8 cellular contexts compared by ENCODE assay signal in the genomic region with DNA sequence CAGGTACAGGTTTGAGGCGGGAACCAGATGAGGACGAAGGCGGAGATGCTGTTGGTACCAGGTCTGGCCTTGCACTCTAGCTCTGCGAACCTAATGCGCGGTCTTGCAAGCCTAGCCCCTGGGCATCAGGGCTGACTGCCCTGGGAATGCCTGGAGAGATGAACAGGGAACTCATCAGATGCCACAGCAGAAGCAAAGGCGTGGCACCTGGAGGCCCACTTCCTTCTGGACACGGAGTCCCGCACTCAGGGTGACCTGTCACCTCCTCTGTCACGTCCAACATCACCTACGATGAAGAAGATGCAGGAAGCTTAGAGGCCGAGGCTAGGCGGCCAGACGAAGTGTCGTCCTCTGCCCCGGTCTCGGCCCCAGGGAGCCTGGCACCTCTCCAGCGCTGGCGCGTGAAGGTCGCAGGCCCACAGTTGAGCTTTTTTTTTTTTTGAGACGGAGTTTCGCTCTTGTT. TPM values are rescaled to one million over a fixed set of nuclear protein-coding genes. Genes with fewer than 3 reads are reported as not detected.
DNase-seq lines count a peak whose midpoint lies in the region; ATAC-seq, FAIRE-seq and TF ChIP-seq lines count a peak whose summit lies in the region.

No MANE protein-coding gene starts in this region.

- no peak for ATAC-seq in CD8-positive, alpha-beta T cell
- ATAC-seq in HG03196 (IDR thresholded peaks at IDR 0.05; ENCODE audit: unreplicated experiment) (peak; percentile 4), K562 (peak; percentile 4)

- peak overlapping the region; percentile 66 for H3K27ac ChIP-seq in CD8-positive, alpha-beta T cell (ENCODE audit: low read depth, low read length)
- H3K27ac ChIP-seq in K562 (ENCODE audit: extremely low read depth, low read depth, low read length): peak overlapping the region; percentile 51
- H3K27ac ChIP-seq in liver (ENCODE audit: low read depth in 1 of 2, low read length in 2 of 2): peak overlapping the region; percentile 31 to 89
- H3K27ac ChIP-seq in transverse colon: peak overlapping the region; percentile 86 to 93 (median 92)

- WGBS in K562 (ENCODE audit: insufficient coverage, low coverage, missing lambda C conversion rate): 30% methylated on average over 23 of the region's 23 CpGs
- WGBS in liver: 49% methylated on average over 23 of the region's 23 CpGs
- WGBS in transverse colon (ENCODE audit: low coverage in 1 of 2), 2 donors: 46 to 93% methylated on average over 2 to 23 of the region's 23 CpGs

- no peaks in the 10 kb centered on the region; the same call in 1 of the 2 replicates for H4K20me1 ChIP-seq in K562 (replicated peaks; ENCODE audit: control insufficient read depth, insufficient read depth, low read length)

- H3K27ac Mint-ChIP-seq in CD8-positive, alpha-beta T cell: peak overlapping the region; percentile 93

- peak overlapping the region; percentile 91 for H3K4me3 Mint-ChIP-seq in CD8-positive, alpha-beta T cell

- TF ChIP-seq POLR2A in K562 (conservative IDR thresholded peaks at IDR 0.05): no peak
- no peak for TF ChIP-seq POLR2A in transverse colon (IDR thresholded peaks at IDR 0.05)

- H3K36me3 Mint-ChIP-seq in CD8-positive, alpha-beta T cell: peaks cover 8% of the 10 kb centered on the region

- peaks cover 28% of the 10 kb centered on the region for H3K4me1 Mint-ChIP-seq in CD8-positive, alpha-beta T cell (ENCODE audit: low read depth)

- H3K27me3 Mint-ChIP-seq in CD8-positive, alpha-beta T cell (ENCODE audit: low read depth): no peaks in the 10 kb centered on the region

- TSS peak; percentile 90 for BruUV-seq in K562 (replicated peaks; lab: Mats Ljungman, UMichigan)

- peak overlapping the region; percentile 62 to 91 for H3K9ac ChIP-seq in K562 (ENCODE audit: insufficient read depth in 1 of 2, low read depth in 2 of 2, low read length in 2 of 2)
- H3K9ac ChIP-seq in liver (ENCODE audit: low read depth in 1 of 2, low read length in 2 of 2): peak overlapping the region; percentile 36 to 39

- H3K36me3 ChIP-seq in CD8-positive, alpha-beta T cell (ENCODE audit: insufficient read depth, low read length): no peaks in the 10 kb centered on the region
- peaks cover 5% of the 10 kb centered on the region for H3K36me3 ChIP-seq in K562 (ENCODE audit: control insufficient read depth, insufficient read depth, low read length)
- H3K36me3 ChIP-seq in liver (ENCODE audit: control insufficient read depth in 4 of 4, insufficient read depth in 3 of 4, low read depth in 1 of 4, low read length in 3 of 4): no peaks in the 10 kb centered on the region
- H3K36me3 ChIP-seq in transverse colon: no peaks in the 10 kb centered on the region

- H3K9me1 ChIP-seq in K562 (ENCODE audit: control insufficient read depth, insufficient read depth, low read length): no peaks in the 10 kb centered on the region

- POLR2A ChIA-PET in CD8-positive, alpha-beta T cell (lab: Charles Lee): interaction anchor here (0.8 to 5.3 kb wide), 7 partner anchors 9 to 1075 kb away, joined by 3 to 109 read pairs (median 3); a partner anchor contains a TSS
- POLR2A ChIA-PET in K562 (lab: Yijun Ruan, JAX): interaction anchor here (0.6 to 3.8 kb wide), 5 partner anchors 9 to 84 kb away, joined by 3 to 127 read pairs (median 3); a partner anchor contains a TSS

- H3K79me2 ChIP-seq in K562 (ENCODE audit: control insufficient read depth, insufficient read depth, low read length): peaks cover 8% of the 10 kb centered on the region; the same call in 2 of the 3 replicates

- no peak for DNase-seq in CD8-positive, alpha-beta T cell
- DNase-seq in K562 (ENCODE audit: extremely low read depth in 1 of 4, low spot score in 3 of 4): peak in 1 of 4 experiments; percentile 36
- DNase-seq in transverse colon: peak; percentile 50
- no peak for DNase-seq in middle frontal gyrus (ENCODE audit: extremely low spot score, low spot score)
- DNase-seq in DMS114 treated with DMSO at 0.1 percent for 48 hours (lab: John Stamatoyannopoulos, UW; ENCODE audit: unreplicated experiment): no peak
- no peak for DNase-seq in occipital lobe (lab: John Stamatoyannopoulos, UW)

- no peak for TF ChIP-seq CTCF in CD8-positive, alpha-beta T cell (IDR thresholded peaks at IDR 0.05)
- TF ChIP-seq CTCF in K562 (IDR thresholded peaks at IDR 0.05 in 2 of 3, conservative IDR thresholded peaks at IDR 0.05 in 1 of 3; ENCODE audit: insufficient read depth in 2 of 3, low read depth in 1 of 3, low read length in 3 of 3): no peak
- no peak for TF ChIP-seq CTCF in liver (IDR thresholded peaks at IDR 0.05; ENCODE audit: low read depth, low read length, missing input control)
- TF ChIP-seq CTCF in transverse colon (IDR thresholded peaks at IDR 0.05): no peak

- peaks cover 16% of the 10 kb centered on the region for H3K4me1 ChIP-seq in CD8-positive, alpha-beta T cell (ENCODE audit: insufficient read depth, low read length)
- H3K4me1 ChIP-seq in K562 (replicated peaks in 1 of 2; ENCODE audit: control insufficient read depth in 2 of 2, insufficient read depth in 2 of 2, low read length in 2 of 2) (peaks cover 15 to 24% of the 10 kb centered on the region in 2 experiments; a peak in 4 of 5 replicates), liver (ENCODE audit: control insufficient read depth in 4 of 4, insufficient read depth in 4 of 4, low read length in 3 of 4) (peaks cover 0 to 18% (median 6%) of the 10 kb centered on the region in 4 donors), transverse colon (peaks cover 9 to 41% (median 11%) of the 10 kb centered on the region in 4 donors)

- no peaks in the 10 kb centered on the region for H3K9me3 Mint-ChIP-seq in CD8-positive, alpha-beta T cell

- peak overlapping the region; percentile 86 for H3K4me2 ChIP-seq in K562 (ENCODE audit: insufficient read depth, low read length)

- TF ChIP-seq RAD21 in K562 (CRISPR knock-in tag; conservative IDR thresholded peaks at IDR 0.05 in 1 of 2, IDR thresholded peaks at IDR 0.05 in 1 of 2) (no peak), liver (IDR thresholded peaks at IDR 0.05) (no peak)

- H3K27me3 ChIP-seq in CD8-positive, alpha-beta T cell (ENCODE audit: insufficient read depth, low read length): no peaks in the 10 kb centered on the region
- no peaks in the 10 kb centered on the region for H3K27me3 ChIP-seq in K562 (ENCODE audit: control insufficient read depth in 2 of 2, insufficient read depth in 2 of 2, low read length in 2 of 2)
- no peaks in the 10 kb centered on the region for H3K27me3 ChIP-seq in liver (ENCODE audit: control insufficient read depth in 4 of 4, insufficient read depth in 4 of 4, low read length in 3 of 4)
- H3K27me3 ChIP-seq in transverse colon: no peaks in the 10 kb centered on the region

- intact Hi-C loops in CD8-positive, alpha-beta T cell (cut with DNase I, micrococcal nuclease): loop anchor here (1.0 to 10.0 kb wide), 3 partner anchors 10 to 647 kb away; a partner anchor contains a TSS
- intact Hi-C loops in K562 (cut with micrococcal nuclease) (loop anchor here (2.0 to 10.0 kb wide), 3 partner anchors 47 to 639 kb away; a partner anchor contains a TSS), transverse colon (cut with DNase I; ENCODE audit: low total_unique reads) (no loop called here)

- FAIRE-seq in K562 (lab: Jason Lieb, UNC): no peak

- H3K4me3 ChIP-seq in CD8-positive, alpha-beta T cell (ENCODE audit: low read depth, low read length): peak overlapping the region; percentile 69
- peak overlapping the region; percentile 45 for H3K4me3 ChIP-seq in K562
- H3K4me3 ChIP-seq in liver (ENCODE audit: low read depth in 1 of 3, low read length in 3 of 3): peak overlapping the region; percentile 51 to 57 (median 55)
- H3K4me3 ChIP-seq in transverse colon: peak overlapping the region; percentile 34 to 62 (median 40)

- no peak for TF ChIP-seq EP300 in K562 (IDR thresholded peaks at IDR 0.05; ENCODE audit: low read length)
- TF ChIP-seq EP300 in transverse colon (IDR thresholded peaks at IDR 0.05; ENCODE audit: low read depth): no peak

- CTCF ChIA-PET in CD8-positive, alpha-beta T cell (lab: Charles Lee): interaction anchor here (0.7 to 2.8 kb wide), 9 partner anchors 10 to 1014 kb away, joined by 3 to 54 read pairs (median 3); a partner anchor contains a TSS
- CTCF ChIA-PET in K562 (lab: Yijun Ruan, JAX; ENCODE audit: low intra/inter-chr PET ratio): no interaction called here

- in situ Hi-C loops in K562 (cut with MboI): no loop called here
- in situ Hi-C loops in transverse colon (cut with MboI; ENCODE audit: low pct_ligation_motif_present in 1 of 4, low pct_unique_long_range_greater_than_20kb in 1 of 4, low sequenced_read_pairs in 3 of 4): no loop called here

- H2AFZ ChIP-seq in K562 (ENCODE audit: low read depth, low read length): peak overlapping the region; percentile 86

- H3K9me3 ChIP-seq in CD8-positive, alpha-beta T cell (ENCODE audit: low read length): no peaks in the 10 kb centered on the region
- H3K9me3 ChIP-seq in K562 (replicated peaks; ENCODE audit: control insufficient read depth, insufficient read depth, low read depth, low read length): no peaks in the 10 kb centered on the region
- no peaks in the 10 kb centered on the region for H3K9me3 ChIP-seq in liver (ENCODE audit: control insufficient read depth in 4 of 4, low read length in 3 of 4)
- no peaks in the 10 kb centered on the region for H3K9me3 ChIP-seq in transverse colon

RNA-seq across cellular contexts. Expression of a gene that starts 9.4 kb away (rescaled TPM):
- total RNA-seq in CD8-positive, alpha-beta T cell: 1,000 to 10,000 TPM; 2,675 to 2,824 TPM
- total RNA-seq in K562 (2011; cell fraction: chromatin; rRNA removed; ENCODE audit: low replicate concordance): 174 and 228 TPM in 2 replicates
- 391 and 425 TPM in 2 replicates for total RNA-seq in K562 (2011; cell fraction: nucleolus; rRNA removed)
- 447 and 925 TPM in 2 replicates for total RNA-seq in K562 (2011; cell fraction: nucleoplasm; rRNA removed)
- total RNA-seq in K562 (2014; rRNA removed) (529 and 1,012 TPM in 2 replicates), K562 (2014; rRNA removed; fragmentation: Illumina TruSeq; extraction: Trizol) (75.0 and 76.3 TPM in 2 replicates), K562 (2015; rRNA removed; fragmentation: Illumina TruSeq; extraction: Trizol) (348 and 354 TPM in 2 replicates), K562 (2021) (2,904 and 3,053 TPM in 2 replicates), liver (10 to 100 TPM; 45.2 to 69.6 TPM), transverse colon (100 to 1,000 TPM; 279 to 742 (median 450) TPM), occipital lobe (40.1 TPM)
- polyA plus RNA-seq in K562 (2011; rRNA removed) (847 and 1,576 TPM in 2 replicates), K562 (2014; fragmentation: Illumina TruSeq; extraction: Trizol) (629 and 1,170 TPM in 2 replicates), K562 (2014; fragmentation: Nextera tagmentation; extraction: Ambion mirVana) (1,000 to 10,000 TPM; 2,333 to 2,378 TPM), K562 (2014; rRNA removed) (1,119 and 1,211 TPM in 2 replicates), liver (100 to 1,000 TPM; 568 to 765 TPM)
- 1,671 and 2,235 TPM in 2 replicates for polyA plus RNA-seq in K562 (2011; cell fraction: cytosol; rRNA removed)
- 951 and 1,033 TPM in 2 replicates for polyA plus RNA-seq in K562 (2011; cell fraction: nucleus; rRNA removed)
- 3,121 and 3,201 TPM in 2 replicates for polyA plus RNA-seq in K562 (2012)
- 279 and 315 TPM in 2 replicates for polyA minus RNA-seq in K562 (2011; rRNA and poly(A)+ RNA removed)
- polyA minus RNA-seq in K562 (2011; cell fraction: cytosol; rRNA and poly(A)+ RNA removed): 3,516 and 4,843 TPM in 2 replicates
- 192 and 341 TPM in 2 replicates for polyA minus RNA-seq in K562 (2011; cell fraction: nucleus; rRNA and poly(A)+ RNA removed)

RNA-seq across cellular contexts. Expression of a gene that starts 47.9 kb away (rescaled TPM):
- under 1 TPM; 0.81 to 0.95 TPM for total RNA-seq in CD8-positive, alpha-beta T cell
- total RNA-seq in K562 (2011; cell fraction: chromatin; rRNA removed; ENCODE audit: low replicate concordance): 60.1 and 168 TPM in 2 replicates
- 19.8 and 33.3 TPM in 2 replicates for total RNA-seq in K562 (2011; cell fraction: nucleolus; rRNA removed)
- total RNA-seq in K562 (2011; cell fraction: nucleoplasm; rRNA removed): 58.6 and 62.3 TPM in 2 replicates
- total RNA-seq in K562 (2014; rRNA removed) (39.3 and 39.8 TPM in 2 replicates), K562 (2014; rRNA removed; fragmentation: Illumina TruSeq; extraction: Trizol) (58.2 and 63.5 TPM in 2 replicates), K562 (2015; rRNA removed; fragmentation: Illumina TruSeq; extraction: Trizol) (52.2 and 55.4 TPM in 2 replicates), K562 (2021) (37.9 and 41.9 TPM in 2 replicates), liver (10 to 100 TPM in 1 of 2 donors, under 1 TPM in 1; 0.25 to 32.8 TPM), transverse colon (10 to 100 TPM in 1 of 4 donors, 1 to 10 TPM in 3; 1.9 to 11.5 (median 5.2) TPM), occipital lobe (4.7 TPM)
- polyA plus RNA-seq in K562 (2011; rRNA removed) (35.0 and 36.6 TPM in 2 replicates), K562 (2014; fragmentation: Illumina TruSeq; extraction: Trizol) (45.4 and 51.0 TPM in 2 replicates), K562 (2014; fragmentation: Nextera tagmentation; extraction: Ambion mirVana) (10 to 100 TPM; 29.4 to 45.7 TPM), K562 (2014; rRNA removed) (30.1 and 37.1 TPM in 2 replicates), liver (1 to 10 TPM in 1 of 2 donors, under 1 TPM in 1; 0.88 to 1.2 TPM)
- 6.5 and 16.8 TPM in 2 replicates for polyA plus RNA-seq in K562 (2011; cell fraction: cytosol; rRNA removed)
- 98.6 and 163 TPM in 2 replicates for polyA plus RNA-seq in K562 (2011; cell fraction: nucleus; rRNA removed)
- polyA plus RNA-seq in K562 (2012): 25.8 and 35.5 TPM in 2 replicates
- polyA minus RNA-seq in K562 (2011; rRNA and poly(A)+ RNA removed): 66.2 and 68.8 TPM in 2 replicates
- polyA minus RNA-seq in K562 (2011; cell fraction: cytosol; rRNA and poly(A)+ RNA removed): 20.0 and 25.1 TPM in 2 replicates
- polyA minus RNA-seq in K562 (2011; cell fraction: nucleus; rRNA and poly(A)+ RNA removed): 34.1 and 63.0 TPM in 2 replicates
